Comparison of ENCODE assay signal across 12 cellular contexts in genomic region chr9:124574944-124575343, GRCh38.
DNase-seq lines count a peak whose midpoint lies in the region; ATAC-seq and TF ChIP-seq lines count a peak whose summit lies in the region.
"Had no signal": no experiment of that assay in that cellular context is flagged by ENCODE, and none has a peak within 500 bp of the region (broad histone marks: within the 10 kb centered on the region; RNA-seq: fewer than 3 reads in every experiment).

No MANE protein-coding gene starts in this region.

- no peaks in the 10 kb centered on the region for H3K36me3 Mint-ChIP-seq in activated naive CD8-positive, alpha-beta T cell treated with anti-CD3 and anti-CD28 coated beads, Interleukin-2, amount 50 U/mL, for 24 hours (ENCODE audit: low read depth)
- H3K36me3 Mint-ChIP-seq in activated naive CD8-positive, alpha-beta T cell treated with anti-CD3 and anti-CD28 coated beads for 36 hours: no peaks in the 10 kb centered on the region
- H3K36me3 Mint-ChIP-seq in CD8-positive, alpha-beta T cell: no peaks in the 10 kb centered on the region
- H3K36me3 Mint-ChIP-seq: brain, CD14-positive monocyte had no signal

- ATAC-seq in activated naive CD8-positive, alpha-beta T cell treated with anti-CD3 and anti-CD28 coated beads, Interleukin-2, amount 50 U/mL, for 24 hours: peak; percentile 71
- ATAC-seq in RWPE2 (ENCODE audit: low read depth): peak; percentile 97
- ATAC-seq in HG03025 (IDR thresholded peaks at IDR 0.05; ENCODE audit: low FRiP score, unreplicated experiment): no peak
- no peak for ATAC-seq in HG03342 (IDR thresholded peaks at IDR 0.05; ENCODE audit: unreplicated experiment)
- ATAC-seq in CD8-positive, alpha-beta T cell: no peak

- H3K9me3 ChIP-seq in RWPE2 (ENCODE audit: severe bottlenecking): no peaks in the 10 kb centered on the region
- H3K9me3 ChIP-seq in CD8-positive, alpha-beta T cell (ENCODE audit: low read length): no peaks in the 10 kb centered on the region

- H3K4me1 ChIP-seq in RWPE2 (ENCODE audit: insufficient read depth, poor library complexity, severe bottlenecking): peaks cover 18% of the 10 kb centered on the region
- H3K4me1 ChIP-seq in CD8-positive, alpha-beta T cell (ENCODE audit: insufficient read depth, low read length): no peaks in the 10 kb centered on the region

- H3K4me1 Mint-ChIP-seq in activated naive CD8-positive, alpha-beta T cell treated with anti-CD3 and anti-CD28 coated beads, Interleukin-2, amount 50 U/mL, for 24 hours: no peaks in the 10 kb centered on the region
- H3K4me1 Mint-ChIP-seq in activated naive CD8-positive, alpha-beta T cell treated with anti-CD3 and anti-CD28 coated beads for 36 hours: no peaks in the 10 kb centered on the region
- H3K4me1 Mint-ChIP-seq in CD8-positive, alpha-beta T cell (ENCODE audit: low read depth): no peaks in the 10 kb centered on the region

- peak overlapping the region; percentile 50 for H3K27ac ChIP-seq in RWPE2 (ENCODE audit: poor library complexity, severe bottlenecking)
- H3K27ac ChIP-seq in CD8-positive, alpha-beta T cell (ENCODE audit: low read depth, low read length): no peak overlapping the region

- H3K4me3 Mint-ChIP-seq in activated naive CD8-positive, alpha-beta T cell treated with anti-CD3 and anti-CD28 coated beads, Interleukin-2, amount 50 U/mL, for 24 hours: no peak overlapping the region
- no peak overlapping the region for H3K4me3 Mint-ChIP-seq in activated naive CD8-positive, alpha-beta T cell treated with anti-CD3 and anti-CD28 coated beads for 36 hours
- no peak overlapping the region for H3K4me3 Mint-ChIP-seq in CD8-positive, alpha-beta T cell
- H3K4me3 Mint-ChIP-seq: brain, CD14-positive monocyte had no signal

- intact Hi-C loops in CD8-positive, alpha-beta T cell (cut with DNase I, micrococcal nuclease): no loop called here

- peaks cover 12% of the 10 kb centered on the region for H3K27me3 Mint-ChIP-seq in activated naive CD8-positive, alpha-beta T cell treated with anti-CD3 and anti-CD28 coated beads, Interleukin-2, amount 50 U/mL, for 24 hours
- peaks cover 3% of the 10 kb centered on the region for H3K27me3 Mint-ChIP-seq in activated naive CD8-positive, alpha-beta T cell treated with anti-CD3 and anti-CD28 coated beads for 36 hours
- H3K27me3 Mint-ChIP-seq in CD8-positive, alpha-beta T cell (ENCODE audit: low read depth): peaks cover 8% of the 10 kb centered on the region

- H3K4me3 ChIP-seq in RWPE2 (ENCODE audit: severe bottlenecking) (no peak overlapping the region), fibroblast of the aortic adventitia (ENCODE audit: low read depth, low read length) (no peak overlapping the region)
- no peak overlapping the region for H3K4me3 ChIP-seq in CD8-positive, alpha-beta T cell (ENCODE audit: low read depth, low read length)

- no peak overlapping the region for H3K27ac Mint-ChIP-seq in activated naive CD8-positive, alpha-beta T cell treated with anti-CD3 and anti-CD28 coated beads, Interleukin-2, amount 50 U/mL, for 24 hours
- no peak overlapping the region for H3K27ac Mint-ChIP-seq in activated naive CD8-positive, alpha-beta T cell treated with anti-CD3 and anti-CD28 coated beads for 36 hours
- no peak overlapping the region for H3K27ac Mint-ChIP-seq in CD8-positive, alpha-beta T cell

- no peaks in the 10 kb centered on the region for H3K9me3 Mint-ChIP-seq in activated naive CD8-positive, alpha-beta T cell treated with anti-CD3 and anti-CD28 coated beads, Interleukin-2, amount 50 U/mL, for 24 hours
- no peaks in the 10 kb centered on the region for H3K9me3 Mint-ChIP-seq in activated naive CD8-positive, alpha-beta T cell treated with anti-CD3 and anti-CD28 coated beads for 36 hours
- no peaks in the 10 kb centered on the region for H3K9me3 Mint-ChIP-seq in CD8-positive, alpha-beta T cell
- H3K9me3 Mint-ChIP-seq: CD14-positive monocyte had no signal

- no peak for TF ChIP-seq CTCF in RWPE2 (IDR thresholded peaks at IDR 0.05; ENCODE audit: poor library complexity, severe bottlenecking)
- no peak for TF ChIP-seq CTCF in fibroblast of the aortic adventitia (IDR thresholded peaks at IDR 0.05; ENCODE audit: insufficient read depth, low read length)
- no peak for TF ChIP-seq CTCF in CD8-positive, alpha-beta T cell (IDR thresholded peaks at IDR 0.05)

- POLR2A ChIA-PET in CD8-positive, alpha-beta T cell (lab: Charles Lee): no interaction called here

- CTCF ChIA-PET in CD8-positive, alpha-beta T cell (lab: Charles Lee): no interaction called here

- no peak for DNase-seq in activated naive CD8-positive, alpha-beta T cell treated with anti-CD3 and anti-CD28 coated beads, Interleukin-2, amount 50 U/mL, for 24 hours
- no peak for DNase-seq in activated naive CD8-positive, alpha-beta T cell treated with anti-CD3 and anti-CD28 coated beads for 36 hours
- DNase-seq in RWPE2 (ENCODE audit: low spot score): no peak
- DNase-seq in fibroblast of the aortic adventitia (ENCODE audit: low read depth): peak; percentile 22
- no peak for DNase-seq in GF-D8 (lab: John Stamatoyannopoulos, UW)
- no peak for DNase-seq in CD8-positive, alpha-beta T cell
- DNase-seq: kidney, NCI-H1930 had no signal

- H3K36me3 ChIP-seq in RWPE2 (ENCODE audit: low read depth): no peaks in the 10 kb centered on the region
- H3K36me3 ChIP-seq in CD8-positive, alpha-beta T cell (ENCODE audit: insufficient read depth, low read length): no peaks in the 10 kb centered on the region

- no peaks in the 10 kb centered on the region for H3K27me3 ChIP-seq in RWPE2 (ENCODE audit: insufficient read depth, poor library complexity, severe bottlenecking)
- no peaks in the 10 kb centered on the region for H3K27me3 ChIP-seq in CD8-positive, alpha-beta T cell (ENCODE audit: insufficient read depth, low read length)

Comparison
In these comparisons a context has a peak if more than half of its experiments do, and no peak if none do; other contexts are left out.
1. ATAC-seq: peak in activated naive CD8-positive, alpha-beta T cell treated with anti-CD3 and anti-CD28 coated beads, Interleukin-2, amount 50 U/mL, for 24 hours (single experiment) and RWPE2 (single experiment); none in HG03025 (single experiment), HG03342 (single experiment) and CD8-positive, alpha-beta T cell (single experiment).